Comparison of ENCODE assay signal across 35 cellular contexts in the genomic region with DNA sequence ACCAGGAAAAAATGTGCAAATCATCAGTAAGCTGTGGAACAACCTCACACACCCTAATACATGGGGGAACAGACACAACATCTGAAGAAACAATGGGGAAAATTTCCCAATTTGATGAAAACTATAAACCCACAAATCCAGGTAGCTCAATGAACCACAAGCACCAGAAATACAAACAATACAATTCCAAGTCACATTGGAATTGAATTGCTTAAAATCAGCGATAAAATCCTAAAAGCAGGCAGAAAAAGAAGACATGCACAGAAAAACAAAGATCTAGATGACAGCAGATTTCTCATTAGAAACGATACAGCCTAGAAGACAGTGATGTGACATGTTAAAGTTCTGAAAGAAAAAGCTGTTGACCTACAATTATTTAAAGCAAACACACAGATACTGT. TPM values are rescaled to one million over a fixed set of nuclear protein-coding genes. Genes with fewer than 3 reads are reported as not detected.
"Had no signal": no experiment of that assay in that cellular context is flagged by ENCODE, and none has a peak within 500 bp of the region (broad histone marks: within the 10 kb centered on the region; RNA-seq: fewer than 3 reads in every experiment).

No MANE protein-coding gene starts in this region.

- ATAC-seq: effector memory CD8-positive, alpha-beta T cell; esophagus mucosa; gastrocnemius medialis; heart right ventricle; left cardiac atrium; left lung; left ventricle myocardium superior; lower lobe of right lung; mucosa of descending colon; naive thymus-derived CD8-positive, alpha-beta T cell had no signal

- H3K27ac Mint-ChIP-seq: dendritic cell treated with granulocyte-macrophage colony-stimulating factor and Interleukin-4, amounts not matched to agents 40 ng/mL and 50 ng/mL, for 4 days; endodermal cell; mesothelial cell of epicardium had no signal

- H3K9me3 Mint-ChIP-seq: dendritic cell treated with granulocyte-macrophage colony-stimulating factor and Interleukin-4, amounts not matched to agents 40 ng/mL and 50 ng/mL, for 4 days; effector memory CD8-positive, alpha-beta T cell; mesothelial cell of epicardium; naive B cell; naive thymus-derived CD8-positive, alpha-beta T cell had no signal

- H3K27ac ChIP-seq: epithelial cell of prostate, esophagus squamous epithelium, gastrocnemius medialis, heart right ventricle, left lung, lower lobe of right lung had no signal

- H3K27me3 Mint-ChIP-seq: dendritic cell treated with granulocyte-macrophage colony-stimulating factor and Interleukin-4, amounts not matched to agents 40 ng/mL and 50 ng/mL, for 4 days; effector memory CD8-positive, alpha-beta T cell; naive B cell; naive thymus-derived CD8-positive, alpha-beta T cell had no signal

- FAIRE-seq: endometrium, islet of Langerhans, keratinocyte had no signal

- H3K9me3 ChIP-seq: esophagus squamous epithelium, gastrocnemius medialis, heart right ventricle, left lung, lower lobe of right lung, mucosa of descending colon had no signal

- H3K4me3 ChIP-seq: esophagus squamous epithelium, gastrocnemius medialis, heart right ventricle, left lung, lower lobe of right lung, mucosa of descending colon had no signal

- H3K4me1 Mint-ChIP-seq: mesothelial cell of epicardium had no signal

- H3K4me1 ChIP-seq: lower lobe of right lung had no signal

- DNase-seq: cortex of kidney; effector CD8-positive, alpha-beta T cell; effector memory CD8-positive, alpha-beta T cell; endodermal cell; erythroblast; esophagus squamous epithelium; foreskin fibroblast; foreskin melanocyte; gastrocnemius medialis; glutamatergic neuron; head of caudate nucleus; heart right ventricle; hippocampal formation; left cardiac atrium; left lung; left ventricle myocardium superior; lower lobe of right lung; mesenchymal stem cell; mucosa of descending colon; naive B cell; naive thymus-derived CD8-positive, alpha-beta T cell had no signal

- H3K4me3 Mint-ChIP-seq: dendritic cell treated with granulocyte-macrophage colony-stimulating factor and Interleukin-4, amounts not matched to agents 40 ng/mL and 50 ng/mL, for 4 days; effector memory CD8-positive, alpha-beta T cell; endodermal cell; mesothelial cell of epicardium; naive B cell; naive thymus-derived CD8-positive, alpha-beta T cell had no signal

- H3K27me3 ChIP-seq: esophagus squamous epithelium, gastrocnemius medialis, heart right ventricle, left lung had no signal

RNA-seq across cellular contexts. Expression of a gene that starts 40.9 kb away (rescaled TPM):
- total RNA-seq: dermis microvascular lymphatic vessel endothelial cell; endodermal cell; esophagus mucosa; glomerular endothelial cell; kidney epithelial cell; left cardiac atrium; left lung; left ventricle myocardium superior; lower leg skin; lower lobe of right lung; lung microvascular endothelial cell; mesenteric fat pad; mesothelial cell of epicardium; mucosa of descending colon; myocyte; naive thymus-derived CD8-positive, alpha-beta T cell had no signal
- polyA plus RNA-seq: keratinocyte; naive thymus-derived CD8-positive, alpha-beta T cell had no signal

RNA-seq across cellular contexts. Expression of a gene that starts 59.9 kb away (rescaled TPM):
- total RNA-seq: dermis microvascular lymphatic vessel endothelial cell; endodermal cell; esophagus mucosa; esophagus squamous epithelium; gastrocnemius medialis; glomerular endothelial cell; heart right ventricle; kidney epithelial cell; left cardiac atrium; left lung; left ventricle myocardium superior; lower lobe of right lung; lung microvascular endothelial cell; mesenteric fat pad; mesothelial cell of epicardium; mucosa of descending colon; myocyte; naive thymus-derived CD8-positive, alpha-beta T cell had no signal
- polyA plus RNA-seq: heart right ventricle; keratinocyte; naive thymus-derived CD8-positive, alpha-beta T cell had no signal
